ENCODE assay signal across 9 cellular contexts in the genomic region with DNA sequence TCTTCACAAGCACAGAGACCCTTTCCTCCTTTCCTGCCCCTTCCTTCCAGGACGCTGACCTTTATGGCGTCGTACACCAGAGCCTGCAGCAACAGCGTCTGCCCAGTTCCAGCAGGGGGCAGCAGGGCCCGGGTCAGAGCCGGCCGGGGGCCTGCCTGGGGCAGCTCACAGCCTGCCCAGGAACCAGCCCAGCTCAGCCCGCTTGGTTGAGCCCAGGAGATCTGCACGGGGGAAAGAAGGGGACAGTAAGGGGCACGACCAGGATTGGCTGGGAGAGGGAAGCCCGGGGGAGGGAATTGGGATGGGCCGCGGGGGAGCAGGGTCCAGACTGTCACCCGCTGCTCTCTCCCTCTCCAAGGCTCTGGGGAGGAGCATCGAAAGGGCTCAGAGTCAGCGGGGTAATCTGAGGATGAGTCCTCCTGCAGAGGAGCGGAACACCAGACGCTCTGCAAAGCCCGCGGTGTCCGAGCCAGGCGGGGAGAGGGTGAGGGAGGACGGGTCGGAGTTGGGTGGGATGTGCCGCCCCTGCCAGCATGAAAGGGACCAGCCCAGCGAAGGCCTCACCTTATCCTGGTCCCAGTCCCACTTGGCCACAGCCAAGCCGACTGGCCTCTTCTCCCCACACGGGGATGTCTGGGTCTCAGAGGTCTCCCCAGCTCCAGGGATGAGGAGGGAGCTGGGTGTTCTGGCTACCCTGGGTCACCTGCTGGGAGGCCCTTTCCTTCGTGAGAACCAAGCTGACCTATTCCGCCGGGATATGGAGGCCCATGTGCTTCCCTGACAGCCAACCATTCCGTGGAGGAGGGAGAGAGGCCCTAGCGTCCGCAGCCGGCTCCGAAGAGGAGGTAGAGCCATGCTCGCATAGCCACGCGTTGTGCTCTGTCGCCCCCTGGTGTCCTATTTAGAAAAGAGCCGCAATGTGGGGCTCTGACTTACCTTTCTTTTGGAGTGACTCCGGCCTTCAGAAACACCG. TPM values are rescaled to one million over a fixed set of nuclear protein-coding genes. Genes with fewer than 3 reads are reported as not detected.
DNase-seq lines count a peak whose midpoint lies in the region; ATAC-seq, FAIRE-seq and TF ChIP-seq lines count a peak whose summit lies in the region.
"Had no signal": no experiment of that assay in that cellular context is flagged by ENCODE, and none has a peak within 500 bp of the region (broad histone marks: within the 10 kb centered on the region; RNA-seq: fewer than 3 reads in every experiment).

No MANE protein-coding gene starts in this region.

- no peaks in the 10 kb centered on the region for H3F3A ChIP-seq in SU-DHL-6 (ENCODE audit: insufficient read depth)

- DNase-seq in CD1c-positive myeloid dendritic cell (ENCODE audit: extremely low spot score) (peak; percentile 89), NCI-H128 (lab: John Stamatoyannopoulos, UW; ENCODE audit: unreplicated experiment) (peak; percentile 67), head of caudate nucleus (peak; percentile 79 to 96 (median 89)), pancreas (peak; percentile 75 to 91 (median 84))
- DNase-seq in activated naive CD8-positive, alpha-beta T cell treated with anti-CD3 and anti-CD28 coated beads, Interleukin-2, amount 10 ng/mL, durations not matched to agents 7 days and 5 days, result peak; percentile 82

- H3K36me3 ChIP-seq in SU-DHL-6 (ENCODE audit: low read length) (no peaks in the 10 kb centered on the region), pancreas (no peaks in the 10 kb centered on the region), thymus (ENCODE audit: control insufficient read depth, insufficient read depth) (no peaks in the 10 kb centered on the region)

- no peak overlapping the region for H3K27ac ChIP-seq in SU-DHL-6 (ENCODE audit: low read depth, low read length)
- no peak overlapping the region for H3K27ac ChIP-seq in pancreas
- no peak overlapping the region for H3K27ac ChIP-seq in thymus (ENCODE audit: low read depth)

- peak overlapping the region; percentile 55 for H3K27ac Mint-ChIP-seq in activated naive CD8-positive, alpha-beta T cell treated with anti-CD3 and anti-CD28 coated beads, Interleukin-2, amount 10 ng/mL, durations not matched to agents 7 days and 5 days

- TF ChIP-seq CTCF in SU-DHL-6 (IDR thresholded peaks at IDR 0.05; ENCODE audit: insufficient read depth, low read length, poor library complexity, severe bottlenecking), result peak; percentile 96
- TF ChIP-seq CTCF in pancreas (IDR thresholded peaks at IDR 0.05), result peak; percentile 73 to 83 (median 77)

- no peaks in the 10 kb centered on the region for H4K20me1 ChIP-seq in SU-DHL-6 (ENCODE audit: low read depth, low read length)

- ATAC-seq in GM21723 (IDR thresholded peaks at IDR 0.05; ENCODE audit: unreplicated experiment) (peak; percentile 74), pancreas (peak; percentile 96 to 99 (median 98))
- peak; percentile 83 for ATAC-seq in activated naive CD8-positive, alpha-beta T cell treated with anti-CD3 and anti-CD28 coated beads, Interleukin-2, amount 10 ng/mL, durations not matched to agents 7 days and 5 days (ENCODE audit: low read depth)

- peak overlapping the region; percentile 88 for H3K4me3 Mint-ChIP-seq in activated naive CD8-positive, alpha-beta T cell treated with anti-CD3 and anti-CD28 coated beads, Interleukin-2, amount 10 ng/mL, durations not matched to agents 7 days and 5 days

- peak overlapping the region; percentile 5 for H3K9ac ChIP-seq in SU-DHL-6 (ENCODE audit: low read length)

- peaks cover 32% of the 10 kb centered on the region for H3K27me3 Mint-ChIP-seq in activated naive CD8-positive, alpha-beta T cell treated with anti-CD3 and anti-CD28 coated beads, Interleukin-2, amount 10 ng/mL, durations not matched to agents 7 days and 5 days

- H3K9me3 Mint-ChIP-seq in activated naive CD8-positive, alpha-beta T cell treated with anti-CD3 and anti-CD28 coated beads, Interleukin-2, amount 10 ng/mL, durations not matched to agents 7 days and 5 days, result no peaks in the 10 kb centered on the region

- intact Hi-C loops in head of caudate nucleus (cut with DNase I) (loop anchor here (2.0 kb wide), 1 partner anchor 66 kb away; no protein-coding TSS in a partner anchor), pancreas (cut with DNase I) (loop anchor here in 2 of 3 donors (5.0 to 10.0 kb wide), 2 partner anchors 68 to 70 kb away; no protein-coding TSS in a partner anchor)

- H3K4me2 ChIP-seq in SU-DHL-6 (ENCODE audit: low read depth, low read length, poor library complexity, severe bottlenecking), result peak overlapping the region; percentile 32

- no peak overlapping the region for H3K4me3 ChIP-seq in SU-DHL-6 (ENCODE audit: insufficient read depth, low read length, poor library complexity, severe bottlenecking)
- H3K4me3 ChIP-seq in pancreas, result peak overlapping the region in 2 of 4 donors; percentile 20 to 35
- peak overlapping the region; percentile 23 for H3K4me3 ChIP-seq in thymus (ENCODE audit: low read length)

- peak overlapping the region; percentile 54 for H2AFZ ChIP-seq in SU-DHL-6 (ENCODE audit: low read depth, low read length, severe bottlenecking)

- H3K4me1 Mint-ChIP-seq in activated naive CD8-positive, alpha-beta T cell treated with anti-CD3 and anti-CD28 coated beads, Interleukin-2, amount 10 ng/mL, durations not matched to agents 7 days and 5 days, result peaks cover 6% of the 10 kb centered on the region

- POLR2A ChIA-PET in activated naive CD8-positive, alpha-beta T cell treated with anti-CD3 and anti-CD28 coated beads, Interleukin-2, amount 10 ng/mL, durations not matched to agents 7 days and 5 days (lab: Charles Lee), result interaction anchor here (1.0 to 1.5 kb wide), 2 partner anchors 80 to 484 kb away, joined by 3 to 10 read pairs; a partner anchor contains a TSS

- no peaks in the 10 kb centered on the region for H3K36me3 Mint-ChIP-seq in activated naive CD8-positive, alpha-beta T cell treated with anti-CD3 and anti-CD28 coated beads, Interleukin-2, amount 10 ng/mL, durations not matched to agents 7 days and 5 days

- no peak for FAIRE-seq in pancreas (lab: Jason Lieb, UNC)

- H3K9me3 ChIP-seq in SU-DHL-6 (ENCODE audit: insufficient read depth, low read length) (no peaks in the 10 kb centered on the region), pancreas (no peaks in the 10 kb centered on the region), thymus (ENCODE audit: control insufficient read depth) (no peaks in the 10 kb centered on the region)

- 25 to 28% methylated on average over 42 to 43 of the region's 43 CpGs for whole genome bisulfite sequencing in pancreas, 2 donors
- WGBS in thymus, result 5% methylated on average over 43 of the region's 43 CpGs

- H3K9me2 ChIP-seq in SU-DHL-6 (replicated peaks; ENCODE audit: insufficient read depth, low read length), result no peaks in the 10 kb centered on the region

- H3K4me1 ChIP-seq in pancreas (no peaks in the 10 kb centered on the region), thymus (ENCODE audit: control insufficient read depth, insufficient read depth, low read length) (peaks cover 6% of the 10 kb centered on the region)

- H3K79me2 ChIP-seq in SU-DHL-6 (ENCODE audit: insufficient read depth, low read length), result no peaks in the 10 kb centered on the region

- H3K27me3 ChIP-seq in SU-DHL-6 (ENCODE audit: low read length) (no peaks in the 10 kb centered on the region), pancreas (no peaks in the 10 kb centered on the region), thymus (ENCODE audit: control insufficient read depth, insufficient read depth) (peaks cover 10% of the 10 kb centered on the region)

RNA-seq across cellular contexts. Expression of a gene that starts 7.4 kb away (rescaled TPM):
- not detected for total RNA-seq in activated naive CD8-positive, alpha-beta T cell treated with anti-CD3 and anti-CD28 coated beads, Interleukin-2, amount 10 ng/mL, durations not matched to agents 7 days and 5 days
- total RNA-seq in pancreas, result under 1 TPM in 1 of 6 donors, not detected in 5; 0.32 TPM
- polyA plus RNA-seq in pancreas, result not detected
- polyA plus RNA-seq in thymus, result 0.50 TPM
- total RNA-seq: T-helper 1 cell treated with Interleukin-12 subunit alpha and Interleukin-12 subunit beta and Interleukin-4 antibody, amounts not matched to agents 30 ng/mL and 1 ng/mL, for 36 hours had no signal

RNA-seq across cellular contexts. Expression of a gene that starts 37.6 kb away (rescaled TPM):
- under 1 TPM; 0.06 to 0.14 TPM for total RNA-seq in activated naive CD8-positive, alpha-beta T cell treated with anti-CD3 and anti-CD28 coated beads, Interleukin-2, amount 10 ng/mL, durations not matched to agents 7 days and 5 days
- 1 to 10 TPM in 2 of 6 donors, under 1 TPM in 4; 0.22 to 2.2 (median 0.52) TPM for total RNA-seq in pancreas
- polyA plus RNA-seq in pancreas (under 1 TPM; 0.23 to 0.26 TPM), thymus (1.1 TPM)
